29 cellular contexts compared by ENCODE assay signal in the genomic region with DNA sequence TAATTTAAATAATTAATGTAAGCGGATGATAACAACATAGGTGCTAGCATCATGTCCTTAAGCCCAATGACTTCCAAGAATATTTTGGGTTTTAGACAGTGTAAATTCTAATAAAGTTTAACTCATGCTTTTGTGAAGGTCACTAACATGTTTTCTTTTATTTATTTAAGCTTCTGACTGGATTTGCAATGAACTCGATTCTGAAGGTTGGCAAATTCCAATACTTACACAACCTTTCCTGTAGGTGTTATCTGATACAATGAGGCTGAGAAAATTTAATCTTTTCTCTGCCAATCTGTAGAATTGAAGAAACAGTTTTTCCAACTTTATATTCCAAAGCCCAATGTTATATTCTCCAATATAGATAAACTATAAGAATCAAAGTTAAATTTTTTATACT.
"Had no signal": no experiment of that assay in that cellular context is flagged by ENCODE, and none has a peak within 500 bp of the region (broad histone marks: within the 10 kb centered on the region; RNA-seq: fewer than 3 reads in every experiment).

No MANE protein-coding gene starts in this region.

- FAIRE-seq: urothelium cell line had no signal

- H3K9me3 ChIP-seq: stomach, suprapubic skin, testis, thoracic aorta, thyroid gland, tibial artery, tibial nerve, transverse colon, upper lobe of left lung, upper lobe of right lung, uterus, vagina had no signal

- H3K27me3 ChIP-seq: stomach, suprapubic skin, testis, thyroid gland, tibial artery, tibial nerve, transverse colon, upper lobe of left lung, upper lobe of right lung, uterus, vagina had no signal

- DNase-seq: stimulated activated CD4-positive, alpha-beta T cell treated with anti-CD3 and anti-CD28 coated beads, Interleukin-2, amount 100 ng/mL, for 48 hours; stimulated activated CD4-positive, alpha-beta T cell treated with anti-CD3 and anti-CD28 coated beads, Interleukin-4, amount 100 ng/mL, for 1 hour; stimulated activated CD4-positive, alpha-beta T cell treated with anti-CD3 and anti-CD28 coated beads, Interleukin-4, amount 100 ng/mL, for 24 hours; stimulated activated CD4-positive, alpha-beta T cell treated with anti-CD3 and anti-CD28 coated beads, Interleukin-4, amount 100 ng/mL, for 4 hours; stimulated activated CD8-positive, alpha-beta memory T cell treated with anti-CD3 and anti-CD28 coated beads, Interleukin-4, amount 100 ng/mL, for 48 hours; stimulated activated naive B cell treated with anti-CD40 and anti-IgM and Interleukin-4, amounts not matched to agents 10 μg/mL and 1 μg/mL and 100 μg/mL, for 72 hours; stimulated activated naive CD4-positive, alpha-beta T cell; stimulated activated naive CD4-positive, alpha-beta T cell treated with Interleukin-2 at 50 U/mL for 16 hours; stimulated activated naive CD8-positive, alpha-beta T cell treated with anti-CD3 and anti-CD28 coated beads, Interleukin-15, amount 100 ng/mL, for 72 hours; stimulated activated naive CD8-positive, alpha-beta T cell treated with anti-CD3 and anti-CD28 coated beads, Interleukin-15, Interleukin-2, amounts not matched to agents 100 U/mL and 50 U/mL, for 24 hours; stomach; substantia nigra; testis; thyroid gland; tibial artery; transverse colon; trophoblast cell; upper lobe of left lung; upper lobe of right lung; uterus had no signal

- H3K4me3 ChIP-seq: stomach, suprapubic skin, testis, thoracic aorta, thyroid gland, tibial artery, tibial nerve, transverse colon, upper lobe of left lung, upper lobe of right lung, uterus, vagina had no signal

- H3K4me1 Mint-ChIP-seq: stimulated activated effector memory CD8-positive, alpha-beta T cell treated with anti-CD3 and anti-CD28 coated beads, Interleukin-12 subunit alpha, Interleukin-12 subunit beta, amount 100 ng/mL, for 72 hours; stimulated activated memory B cell treated with anti-CD40 and anti-IgM and Interleukin-4, amounts not matched to agents 10 μg/mL and 1 μg/mL and 100 μg/mL, for 72 hours; stimulated activated naive B cell treated with anti-CD40 and anti-IgM and Interleukin-4, amounts not matched to agents 10 μg/mL and 1 μg/mL and 100 μg/mL, for 72 hours; stimulated activated naive CD8-positive, alpha-beta T cell treated with anti-CD3 and anti-CD28 coated beads, Interleukin-15, amount 100 ng/mL, for 72 hours had no signal

- H3K27ac Mint-ChIP-seq: stimulated activated effector memory CD8-positive, alpha-beta T cell treated with anti-CD3 and anti-CD28 coated beads, Interleukin-12 subunit alpha, Interleukin-12 subunit beta, amount 100 ng/mL, for 72 hours; stimulated activated memory B cell treated with anti-CD40 and anti-IgM and Interleukin-4, amounts not matched to agents 10 μg/mL and 1 μg/mL and 100 μg/mL, for 72 hours; stimulated activated naive B cell treated with anti-CD40 and anti-IgM and Interleukin-4, amounts not matched to agents 10 μg/mL and 1 μg/mL and 100 μg/mL, for 72 hours; stimulated activated naive CD8-positive, alpha-beta T cell treated with anti-CD3 and anti-CD28 coated beads, Interleukin-15, amount 100 ng/mL, for 72 hours; stimulated activated naive CD8-positive, alpha-beta T cell treated with anti-CD3 and anti-CD28 coated beads, Interleukin-15, Interleukin-2, amounts not matched to agents 100 ng/mL and 50 ng/mL, for 24 hours; type B pancreatic cell had no signal

- H3K36me3 ChIP-seq: stomach, suprapubic skin, thoracic aorta, thyroid gland, tibial artery, tibial nerve, transverse colon, upper lobe of left lung, upper lobe of right lung, uterus, vagina had no signal

- H3K4me3 Mint-ChIP-seq: stimulated activated effector memory CD8-positive, alpha-beta T cell treated with anti-CD3 and anti-CD28 coated beads, Interleukin-12 subunit alpha, Interleukin-12 subunit beta, amount 100 ng/mL, for 72 hours; stimulated activated memory B cell treated with anti-CD40 and anti-IgM and Interleukin-4, amounts not matched to agents 10 μg/mL and 1 μg/mL and 100 μg/mL, for 72 hours; stimulated activated naive B cell treated with anti-CD40 and anti-IgM and Interleukin-4, amounts not matched to agents 10 μg/mL and 1 μg/mL and 100 μg/mL, for 72 hours; stimulated activated naive CD8-positive, alpha-beta T cell treated with anti-CD3 and anti-CD28 coated beads, Interleukin-15, amount 100 ng/mL, for 72 hours; stimulated activated naive CD8-positive, alpha-beta T cell treated with anti-CD3 and anti-CD28 coated beads, Interleukin-15, Interleukin-2, amounts not matched to agents 100 ng/mL and 50 ng/mL, for 24 hours; type B pancreatic cell had no signal

- H3K36me3 Mint-ChIP-seq: stimulated activated effector memory CD8-positive, alpha-beta T cell treated with anti-CD3 and anti-CD28 coated beads, Interleukin-12 subunit alpha, Interleukin-12 subunit beta, amount 100 ng/mL, for 72 hours; stimulated activated memory B cell treated with anti-CD40 and anti-IgM and Interleukin-4, amounts not matched to agents 10 μg/mL and 1 μg/mL and 100 μg/mL, for 72 hours; stimulated activated naive B cell treated with anti-CD40 and anti-IgM and Interleukin-4, amounts not matched to agents 10 μg/mL and 1 μg/mL and 100 μg/mL, for 72 hours; type B pancreatic cell had no signal

- H3K4me1 ChIP-seq: stomach, suprapubic skin, testis, thyroid gland, tibial artery, tibial nerve, transverse colon, upper lobe of left lung, upper lobe of right lung, uterus, vagina had no signal

- ATAC-seq: stimulated activated effector memory CD8-positive, alpha-beta T cell treated with anti-CD3 and anti-CD28 coated beads, Interleukin-12 subunit alpha, Interleukin-12 subunit beta, amount 100 ng/mL, for 72 hours; stimulated activated memory B cell treated with anti-CD40 and anti-IgM and Interleukin-4, amounts not matched to agents 10 μg/mL and 1 μg/mL and 100 μg/mL, for 72 hours; stimulated activated naive B cell treated with anti-CD40 and anti-IgM and Interleukin-4, amounts not matched to agents 10 μg/mL and 1 μg/mL and 100 μg/mL, for 72 hours; stimulated activated naive CD8-positive, alpha-beta T cell treated with anti-CD3 and anti-CD28 coated beads, Interleukin-15, amount 100 ng/mL, for 72 hours; stimulated activated naive CD8-positive, alpha-beta T cell treated with anti-CD3 and anti-CD28 coated beads, Interleukin-15, Interleukin-2, amounts not matched to agents 100 U/mL and 50 U/mL, for 24 hours; upper lobe of right lung had no signal

- H3K27ac ChIP-seq: stomach, suprapubic skin, testis, thoracic aorta, thyroid gland, tibial artery, tibial nerve, transverse colon, upper lobe of left lung, upper lobe of right lung, uterus, vagina had no signal

- H3K27me3 Mint-ChIP-seq: stimulated activated memory B cell treated with anti-CD40 and anti-IgM and Interleukin-4, amounts not matched to agents 10 μg/mL and 1 μg/mL and 100 μg/mL, for 72 hours; stimulated activated naive CD8-positive, alpha-beta T cell treated with anti-CD3 and anti-CD28 coated beads, Interleukin-15, amount 100 ng/mL, for 72 hours; stimulated activated naive CD8-positive, alpha-beta T cell treated with anti-CD3 and anti-CD28 coated beads, Interleukin-15, Interleukin-2, amounts not matched to agents 100 ng/mL and 50 ng/mL, for 24 hours; type B pancreatic cell had no signal
